Comparison of ENCODE assay signal across 12 cellular contexts in genomic region chr1:180167021-180167701, GRCh38. TPM values are rescaled to one million over a fixed set of nuclear protein-coding genes. Genes with fewer than 3 reads are reported as not detected.
DNase-seq lines count a peak whose midpoint lies in the region; ATAC-seq and TF ChIP-seq lines count a peak whose summit lies in the region.
"Had no signal": no experiment of that assay in that cellular context is flagged by ENCODE, and none has a peak within 500 bp of the region (broad histone marks: within the 10 kb centered on the region; RNA-seq: fewer than 3 reads in every experiment).

No MANE protein-coding gene starts in this region.

- H3K27ac ChIP-seq in HCT116 (ENCODE audit: low read depth, low read length) = peak overlapping the region; percentile 70
- peak overlapping the region; percentile 44 to 83 (median 70) for H3K27ac ChIP-seq in heart left ventricle

- H3K27me3 ChIP-seq in HCT116 (ENCODE audit: insufficient read depth, low read length) (no peaks in the 10 kb centered on the region), adipocyte (replicated peaks; ENCODE audit: control insufficient read depth, insufficient read depth, low read length) (no peaks in the 10 kb centered on the region), heart left ventricle (no peaks in the 10 kb centered on the region)

- H3K9me2 ChIP-seq in HCT116 (ENCODE audit: insufficient read depth) = no peaks in the 10 kb centered on the region

- no peak overlapping the region for H3K27ac Mint-ChIP-seq in stimulated activated effector memory CD8-positive, alpha-beta T cell treated with anti-CD3 and anti-CD28 coated beads, Interleukin-12 subunit alpha, Interleukin-12 subunit beta, amount 100 ng/mL, for 72 hours
- H3K27ac Mint-ChIP-seq: activated CD4-positive, alpha-beta memory T cell treated with anti-CD3 and anti-CD28 coated beads, Interleukin-2, amount 10 ng/mL, durations not matched to agents 7 days and 5 days; activated naive CD8-positive, alpha-beta T cell; CD8-positive, alpha-beta T cell; IgD-negative memory B cell had no signal

- H3K36me3 Mint-ChIP-seq in stimulated activated effector memory CD8-positive, alpha-beta T cell treated with anti-CD3 and anti-CD28 coated beads, Interleukin-12 subunit alpha, Interleukin-12 subunit beta, amount 100 ng/mL, for 72 hours = peaks cover 5% of the 10 kb centered on the region

- intact Hi-C loops in HCT116 (cut with micrococcal nuclease) (loop anchor here (5.0 kb wide), 1 partner anchor 215 kb away; the partner anchor contains the start of gene CEP350), heart left ventricle (cut with DNase I) (loop anchor here in 1 of 10 donors (5.0 kb wide), 1 partner anchor 50 kb away; no protein-coding TSS in a partner anchor)

- H3K4me3 ChIP-seq in HCT116 (replicated peaks in 1 of 2; ENCODE audit: low read depth in 1 of 2, low read length in 2 of 2) (peak overlapping the region in 1 of 2 experiments; percentile 22; a peak in 1 of 4 replicates), adipocyte (ENCODE audit: low read length) (no peak overlapping the region), heart left ventricle (no peak overlapping the region), retinal pigment epithelial cell (ENCODE audit: low read length) (no peak overlapping the region)

- H3K4me1 Mint-ChIP-seq in stimulated activated effector memory CD8-positive, alpha-beta T cell treated with anti-CD3 and anti-CD28 coated beads, Interleukin-12 subunit alpha, Interleukin-12 subunit beta, amount 100 ng/mL, for 72 hours = peaks cover 24% of the 10 kb centered on the region
- H3K4me1 Mint-ChIP-seq: activated CD4-positive, alpha-beta memory T cell treated with anti-CD3 and anti-CD28 coated beads, Interleukin-2, amount 10 ng/mL, durations not matched to agents 7 days and 5 days; IgD-negative memory B cell had no signal

- POLR2A ChIA-PET in HCT116 (lab: Charles Lee) (interaction anchor here (0.9 to 3.0 kb wide), 2 partner anchors 12 to 299 kb away, joined by 3 to 11 read pairs; partner anchors contain the start of gene QSOX1), GM10248 (lab: Yijun Ruan, JAX) (no interaction called here)

- H3K79me2 ChIP-seq in HCT116 (ENCODE audit: insufficient read depth, low read length) = no peaks in the 10 kb centered on the region

- H3K9me3 Mint-ChIP-seq in stimulated activated effector memory CD8-positive, alpha-beta T cell treated with anti-CD3 and anti-CD28 coated beads, Interleukin-12 subunit alpha, Interleukin-12 subunit beta, amount 100 ng/mL, for 72 hours = no peaks in the 10 kb centered on the region
- H3K9me3 Mint-ChIP-seq: activated CD4-positive, alpha-beta memory T cell treated with anti-CD3 and anti-CD28 coated beads, Interleukin-2, amount 10 ng/mL, durations not matched to agents 7 days and 5 days; CD8-positive, alpha-beta T cell had no signal

- H3K4me2 ChIP-seq in HCT116 (ENCODE audit: low read length) = peak overlapping the region; percentile 72

- no peak for TF ChIP-seq POLR2A in HCT116 (IDR thresholded peaks at IDR 0.05; ENCODE audit: borderline replicate concordance, extremely low read depth, insufficient read depth, insufficient read length)
- no peak for TF ChIP-seq POLR2A in heart left ventricle (IDR thresholded peaks at IDR 0.05)

- H3K4me3 Mint-ChIP-seq in stimulated activated effector memory CD8-positive, alpha-beta T cell treated with anti-CD3 and anti-CD28 coated beads, Interleukin-12 subunit alpha, Interleukin-12 subunit beta, amount 100 ng/mL, for 72 hours = no peak overlapping the region
- H3K4me3 Mint-ChIP-seq: activated CD4-positive, alpha-beta memory T cell treated with anti-CD3 and anti-CD28 coated beads, Interleukin-2, amount 10 ng/mL, durations not matched to agents 7 days and 5 days; activated naive CD8-positive, alpha-beta T cell; CD8-positive, alpha-beta T cell; IgD-negative memory B cell had no signal

- BruUV-seq in HCT116 (replicated peaks; lab: Mats Ljungman, UMichigan) = no TSS peak

- H3K36me3 ChIP-seq in HCT116 (ENCODE audit: control insufficient read depth in 1 of 2, insufficient read depth in 2 of 2, low read length in 2 of 2) (no peaks in the 10 kb centered on the region), adipocyte (ENCODE audit: control insufficient read depth, insufficient read depth, low read length, severe bottlenecking) (peaks cover 9% of the 10 kb centered on the region), heart left ventricle (peaks cover 0 to 21% (median 0%) of the 10 kb centered on the region in 9 donors)

- H3K9ac ChIP-seq in HCT116 (ENCODE audit: low read length) = peak overlapping the region; percentile 57
- H3K9ac ChIP-seq in adipocyte (ENCODE audit: low read length) = no peak overlapping the region

- RAD21 ChIA-PET in HCT116 (lab: Charles Lee; ENCODE audit: low non-redundant PET in 1 of 2, low total read pairs in 2 of 2, uncharacterized antibody in 2 of 2, unreplicated experiment in 2 of 2) = interaction anchor here in 1 of 2 experiments (0.5 kb wide), 1 partner anchor 283 kb away, joined by 3 read pairs; no protein-coding TSS in a partner anchor

- 35 to 53% (median 38%) methylated on average over 7 to 8 of the region's 8 CpGs for WGBS in heart left ventricle, 4 donors

- peaks cover 29 to 46% of the 10 kb centered on the region in 2 experiments for H3K4me1 ChIP-seq in HCT116 (ENCODE audit: control insufficient read depth in 1 of 2, insufficient read depth in 2 of 2, low read length in 2 of 2)
- peaks cover 9% of the 10 kb centered on the region for H3K4me1 ChIP-seq in adipocyte (ENCODE audit: control insufficient read depth, insufficient read depth, low read length)
- peaks cover 5 to 46% (median 33%) of the 10 kb centered on the region in 12 donors for H3K4me1 ChIP-seq in heart left ventricle

- ATAC-seq in HCT116 (no peak), heart left ventricle (peak; percentile 40 to 64 (median 48))
- no peak for ATAC-seq in stimulated activated effector memory CD8-positive, alpha-beta T cell treated with anti-CD3 and anti-CD28 coated beads, Interleukin-12 subunit alpha, Interleukin-12 subunit beta, amount 100 ng/mL, for 72 hours
- ATAC-seq: CD8-positive, alpha-beta T cell had no signal

- H3K9me3 ChIP-seq in HCT116 (ENCODE audit: control insufficient read depth in 1 of 2, insufficient read depth in 1 of 2, low read depth in 1 of 2, low read length in 2 of 2) (no peaks in the 10 kb centered on the region), adipocyte (ENCODE audit: control insufficient read depth, low read length) (no peaks in the 10 kb centered on the region), heart left ventricle (no peaks in the 10 kb centered on the region)

- H4K20me1 ChIP-seq in HCT116 (ENCODE audit: insufficient read depth) = no peaks in the 10 kb centered on the region

- H2AFZ ChIP-seq in HCT116 (ENCODE audit: low read depth, low read length, poor library complexity, severe bottlenecking) = no peak overlapping the region

- TF ChIP-seq RAD21 in HCT116 (IDR thresholded peaks at IDR 0.05; ENCODE audit: low read depth) = no peak

- DNase-seq in HCT116 (ENCODE audit: low read depth, low spot score) (no peak), adipocyte (ENCODE audit: low read depth) (peak; percentile 36), heart left ventricle (peak in 1 of 5 donors; percentile 58), retinal pigment epithelial cell (ENCODE audit: low read depth) (peak; percentile 69), GM10248 (ENCODE audit: extremely low spot score) (no peak)
- no peak for DNase-seq in stimulated activated effector memory CD8-positive, alpha-beta T cell treated with anti-CD3 and anti-CD28 coated beads, Interleukin-12 subunit alpha, Interleukin-12 subunit beta, amount 100 ng/mL, for 72 hours (ENCODE audit: low spot score in 2 of 2)
- no peak for DNase-seq in activated CD4-positive, alpha-beta T cell treated with anti-CD3 and anti-CD28 coated beads, Interleukin-2, amount 50 U/mL, for 4 hours
- no peak for DNase-seq in activated CD4-positive, CD25-positive, alpha-beta regulatory T cell (lab: John Stamatoyannopoulos, UW)
- DNase-seq: activated CD4-positive, alpha-beta memory T cell treated with anti-CD3 and anti-CD28 coated beads, Interleukin-2, amount 10 ng/mL, durations not matched to agents 7 days and 5 days; CD8-positive, alpha-beta T cell had no signal

- CTCF ChIA-PET in HCT116 (lab: Charles Lee) (interaction anchor here (1.1 to 5.2 kb wide), 4 partner anchors 12 to 461 kb away, joined by 3 to 41 read pairs (median 18); no protein-coding TSS in a partner anchor), GM10248 (lab: Yijun Ruan, JAX) (interaction anchor here (0.8 to 8.9 kb wide), 9 partner anchors 11 to 461 kb away, joined by 3 to 149 read pairs (median 13); partner anchors contain the start of gene QSOX1)

- no peak for TF ChIP-seq CTCF in HCT116 (IDR thresholded peaks at IDR 0.05 in 2 of 3, conservative IDR thresholded peaks at IDR 0.05 in 1 of 3; ENCODE audit: borderline replicate concordance in 1 of 3, insufficient read depth in 1 of 3, low read depth in 2 of 3, low read length in 2 of 3)
- no peak for TF ChIP-seq CTCF in heart left ventricle (IDR thresholded peaks at IDR 0.05)
- TF ChIP-seq CTCF in retinal pigment epithelial cell (conservative IDR thresholded peaks at IDR 0.05; ENCODE audit: low read depth, low read length) = no peak
- no peak for TF ChIP-seq CTCF in GM10248 (IDR thresholded peaks at IDR 0.05; ENCODE audit: control extremely low read depth, extremely low read depth, low read depth, missing control alignments)

TF ChIP-seq in HCT116, 20 proteins besides CTCF, POLR2A, EP300 and RAD21:
- TF ChIP-seq EZH2phosphoT487 (IDR thresholded peaks at IDR 0.05; ENCODE audit: borderline replicate concordance) = no peak

RNA-seq across cellular contexts. Expression of gene QSOX1, which starts 12.5 kb away (rescaled TPM):
- total RNA-seq in HCT116 (2021; ENCODE audit: unreplicated experiment) (89.2 TPM), heart left ventricle (100 to 1,000 TPM in 6 of 9 donors, 10 to 100 TPM in 3; 62.3 to 250 (median 122) TPM)
- 111 and 113 TPM in 2 replicates for polyA plus RNA-seq in HCT116 (2012)
- polyA plus RNA-seq in heart left ventricle = 100 to 1,000 TPM in 1 of 2 donors, 10 to 100 TPM in 1; 63.2 to 181 TPM

Comparison
In these comparisons a context has a peak if more than half of its experiments do, and no peak if none do; other contexts are left out.
1. ATAC-seq: peak in heart left ventricle (4 of 4); none in HCT116 (single experiment) and stimulated activated effector memory CD8-positive, alpha-beta T cell treated with anti-CD3 and anti-CD28 coated beads, Interleukin-12 subunit alpha, Interleukin-12 subunit beta, amount 100 ng/mL, for 72 hours (single experiment).
2. DNase-seq: peak in adipocyte (single experiment) and retinal pigment epithelial cell (single experiment); none in HCT116 (single experiment), GM10248 (single experiment), stimulated activated effector memory CD8-positive, alpha-beta T cell treated with anti-CD3 and anti-CD28 coated beads, Interleukin-12 subunit alpha, Interleukin-12 subunit beta, amount 100 ng/mL, for 72 hours (0 of 2), activated CD4-positive, alpha-beta T cell treated with anti-CD3 and anti-CD28 coated beads, Interleukin-2, amount 50 U/mL, for 4 hours (0 of 2) and activated CD4-positive, CD25-positive, alpha-beta regulatory T cell (0 of 4).